34 cellular contexts compared by ENCODE assay signal in the genomic region with DNA sequence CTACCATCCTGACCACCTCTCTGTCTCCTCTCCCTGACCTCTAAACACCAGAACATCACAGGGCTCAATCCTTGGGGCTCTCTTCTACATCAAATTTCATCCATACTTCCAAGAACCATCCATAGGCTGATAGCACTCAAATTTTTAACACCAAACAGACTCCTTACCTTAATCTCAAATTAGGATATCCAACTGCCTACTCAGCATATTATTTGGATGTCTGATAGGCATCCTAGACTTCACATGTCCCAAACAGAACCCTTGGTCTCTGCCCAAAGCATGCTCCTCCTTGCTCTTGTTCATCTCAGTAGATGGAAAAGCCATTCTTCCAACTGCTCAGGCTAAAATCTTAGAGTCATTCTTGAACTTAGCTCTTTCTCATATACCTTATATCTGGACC.
"Had no signal": no experiment of that assay in that cellular context is flagged by ENCODE, and none has a peak within 500 bp of the region (broad histone marks: within the 10 kb centered on the region; RNA-seq: fewer than 3 reads in every experiment).

No MANE protein-coding gene starts in this region.

- DNase-seq: activated B cell treated with CpG ODN at 0.5 μM for 24 hours; activated CD4-positive, alpha-beta memory T cell treated with anti-CD3 and anti-CD28 coated beads for 36 hours; activated CD4-positive, alpha-beta T cell treated with anti-CD3 and anti-CD28 coated beads for 4 hours; activated CD4-positive, alpha-beta T cell treated with anti-CD3 and anti-CD28 coated beads, Interleukin-2, amount 10 ng/mL, durations not matched to agents 24 days and 14 days; activated CD4-positive, alpha-beta T cell treated with anti-CD3 and anti-CD28 coated beads, Interleukin-2, amount 50 U/mL, for 1 hour; activated CD4-positive, alpha-beta T cell treated with anti-CD3 and anti-CD28 coated beads, Interleukin-2, amount 50 U/mL, for 4 hours; activated CD4-positive, CD25-positive, alpha-beta regulatory T cell treated with anti-CD3 and anti-CD28 coated beads, Interleukin-2, amount 50 U/mL, for 72 hours; activated CD8-positive, alpha-beta memory T cell treated with anti-CD3 and anti-CD28 coated beads, Interleukin-2, amount 50 U/mL, for 4 hours; activated CD8-positive, alpha-beta T cell treated with anti-CD3 and anti-CD28 coated beads for 36 hours; activated effector memory CD4-positive, alpha-beta T cell treated with anti-CD3 and anti-CD28 coated beads, Interleukin-2, amount 50 U/mL, for 16 hours; activated gamma-delta T cell treated with Interleukin-2 at 50 U/mL for 16 hours; activated naive CD4-positive, alpha-beta T cell; activated naive CD4-positive, alpha-beta T cell treated with anti-CD3 and anti-CD28 coated beads for 36 hours; activated naive CD4-positive, alpha-beta T cell treated with anti-CD3 and anti-CD28 coated beads, Interleukin-2, amount 50 U/mL, for 16 hours; activated naive CD8-positive, alpha-beta T cell treated with anti-CD3 and anti-CD28 coated beads for 36 hours; activated T-cell treated with anti-CD3 and anti-CD28 coated beads for 4 hours; activated T-cell treated with anti-CD3 and anti-CD28 coated beads, Interleukin-2, amount 50 U/mL, for 1 hour; activated T-cell treated with anti-CD3 and anti-CD28 coated beads, Interleukin-2, amount 50 U/mL, for 4 hours; activated T-cell treated with anti-CD3 and anti-CD28 coated beads, Interleukin-2, amount 50 U/mL, for 72 hours; amniotic stem cell; aorta; body of pancreas; brain microvascular endothelial cell; central memory CD4-positive, alpha-beta T cell; T-helper 1 cell; T-helper 2 cell; T-helper 9 cell had no signal

- H3K27me3 ChIP-seq: adrenal gland, brain microvascular endothelial cell, breast epithelium had no signal

- H3K4me1 ChIP-seq: body of pancreas, breast epithelium had no signal

- ATAC-seq: activated CD8-positive, alpha-beta T cell treated with anti-CD3 and anti-CD28 coated beads for 36 hours; activated naive CD4-positive, alpha-beta T cell treated with anti-CD3 and anti-CD28 coated beads, Interleukin-2, amount 50 U/mL, for 72 hours; activated T-cell treated with anti-CD3 and anti-CD28 coated beads, Interleukin-2, amount 50 U/mL, for 4 hours; activated T-cell treated with anti-CD3 and anti-CD28 coated beads, Interleukin-2, amount 50 U/mL, for 72 hours; activated T-helper 17 cell treated with anti-CD3 and anti-CD28 coated beads, Interleukin-2, amount 50 U/mL, for 72 hours; body of pancreas had no signal

- H3K4me3 ChIP-seq: adrenal gland, body of pancreas, breast epithelium had no signal

- H3K36me3 ChIP-seq: adrenal gland, brain microvascular endothelial cell, breast epithelium had no signal

- H3K27ac ChIP-seq: adrenal gland, body of pancreas, brain microvascular endothelial cell, breast epithelium, VCaP had no signal

- FAIRE-seq: astrocyte, TTC549 had no signal

- H3K9me3 ChIP-seq: adrenal gland, body of pancreas, breast epithelium had no signal
